In genomic region chrX:103845165-103845653, GRCh38 we compare ENCODE assay signal across 8 cellular contexts. TPM values are rescaled to one million over a fixed set of nuclear protein-coding genes. Genes with fewer than 3 reads are reported as not detected.
DNase-seq lines count a peak whose midpoint lies in the region; ATAC-seq and TF ChIP-seq lines count a peak whose summit lies in the region.

No MANE protein-coding gene starts in this region.

- no peak overlapping the region for H3K4me3 ChIP-seq in AG10803 (ENCODE audit: low read length)

- ATAC-seq in GM18502 (IDR thresholded peaks at IDR 0.05; ENCODE audit: poor library complexity, unreplicated experiment) (peak; percentile 91), HG02970 (IDR thresholded peaks at IDR 0.05; ENCODE audit: low FRiP score, unreplicated experiment) (peak; percentile 81)

- H3K27ac Mint-ChIP-seq in endothelial cell (ENCODE audit: unreplicated experiment), result no peak overlapping the region

- TF ChIP-seq CTCF in AG10803 (conservative IDR thresholded peaks at IDR 0.05; ENCODE audit: low read length) (peak; percentile 69), endothelial cell (IDR thresholded peaks at IDR 0.05; ENCODE audit: unreplicated experiment) (peak; percentile 38)

- H3K9me3 Mint-ChIP-seq in endothelial cell (ENCODE audit: unreplicated experiment), result no peaks in the 10 kb centered on the region

- H3K27me3 Mint-ChIP-seq in endothelial cell (ENCODE audit: unreplicated experiment), result no peaks in the 10 kb centered on the region

- H3K4me1 Mint-ChIP-seq in endothelial cell (ENCODE audit: unreplicated experiment), result no peaks in the 10 kb centered on the region

- no peaks in the 10 kb centered on the region for H3K36me3 Mint-ChIP-seq in endothelial cell (ENCODE audit: low read depth, unreplicated experiment)

- no peak overlapping the region for H3K27ac ChIP-seq in substantia nigra (ENCODE audit: low read depth, low read length, poor library complexity, severe bottlenecking)

- DNase-seq in AG10803 (ENCODE audit: low read depth) (peak; percentile 85), NCI-H2107 treated with DMSO at 0.1 percent for 48 hours (lab: John Stamatoyannopoulos, UW; ENCODE audit: unreplicated experiment) (peak; percentile 17), endothelial cell (ENCODE audit: low spot score) (peak; percentile 55), mucosa of gallbladder (ENCODE audit: low spot score) (peak; percentile 68), substantia nigra (lab: John Stamatoyannopoulos, UW) (peak in 33 of 49 donors; percentile 0 to 48 (median 12))
- peak; percentile 59 to 66 for DNase-seq in activated CD4-positive, alpha-beta T cell treated with anti-CD3 and anti-CD28 coated beads, Interleukin-2, amount 50 U/mL, for 48 hours

- H3K4me3 Mint-ChIP-seq in endothelial cell (ENCODE audit: unreplicated experiment), result no peak overlapping the region

RNA-seq across cellular contexts. Expression of gene RAB9B, which starts 13.2 kb away (rescaled TPM):
- total RNA-seq in endothelial cell (ENCODE audit: unreplicated experiment) (2.3 TPM), mucosa of gallbladder (5.7 TPM)

Comparison
In these comparisons a context has a peak if more than half of its experiments do, and no peak if none do; other contexts are left out.
1. DNase-seq: peak in every context shown above with its lines; median percentile 85 in AG10803; 68 in mucosa of gallbladder; 62 in activated CD4-positive, alpha-beta T cell treated with anti-CD3 and anti-CD28 coated beads, Interleukin-2, amount 50 U/mL, for 48 hours; 55 in endothelial cell; 17 in NCI-H2107 treated with DMSO at 0.1 percent for 48 hours; 12 in substantia nigra.